In genomic region chr5:59380350-59380951, GRCh38 we compare ENCODE assay signal across 8 cellular contexts.
DNase-seq lines count a peak whose midpoint lies in the region; ATAC-seq and TF ChIP-seq lines count a peak whose summit lies in the region.

No MANE protein-coding gene starts in this region.

- dilution Hi-C loops in mammary epithelial cell (cut with HindIII; ENCODE audit: low sequenced_read_pairs), result no loop called here

- TF ChIP-seq EP300 in upper lobe of left lung (IDR thresholded peaks at IDR 0.05), result peak in 2 of 4 donors; percentile 14 to 92

- H3K4me2 ChIP-seq in OCI-LY1 (ENCODE audit: low read length) (no peak overlapping the region), mammary epithelial cell (ENCODE audit: insufficient read depth, low read depth, low read length) (peak overlapping the region; percentile 40)

- no peaks in the 10 kb centered on the region for H3K27me3 Mint-ChIP-seq in activated T-cell treated with anti-CD3 and anti-CD28 coated beads, Interleukin-2, amount 50 U/mL, for 72 hours (ENCODE audit: low read depth)

- BruUV-seq in mammary epithelial cell (replicated peaks; lab: Mats Ljungman, UMichigan), result no TSS peak

- H3K4me3 ChIP-seq in OCI-LY1 (ENCODE audit: low read depth, low read length, poor library complexity, severe bottlenecking), result no peak overlapping the region
- H3K4me3 ChIP-seq in mammary epithelial cell (replicated peaks in 1 of 3; ENCODE audit: insufficient read depth in 1 of 3, low read depth in 2 of 3, low read length in 3 of 3), result no peak overlapping the region
- no peak overlapping the region for H3K4me3 ChIP-seq in left lung
- no peak overlapping the region for H3K4me3 ChIP-seq in upper lobe of left lung

- H3K4me1 Mint-ChIP-seq in activated T-cell treated with anti-CD3 and anti-CD28 coated beads, Interleukin-2, amount 50 U/mL, for 72 hours (ENCODE audit: low read depth), result peaks cover 6% of the 10 kb centered on the region

- no peak overlapping the region for H2AFZ ChIP-seq in OCI-LY1 (ENCODE audit: low read length)
- H2AFZ ChIP-seq in mammary epithelial cell (ENCODE audit: low read depth, low read length), result no peak overlapping the region

- no peak overlapping the region for H3K27ac Mint-ChIP-seq in activated T-cell treated with anti-CD3 and anti-CD28 coated beads, Interleukin-2, amount 50 U/mL, for 72 hours

- H3K9ac ChIP-seq in OCI-LY1 (ENCODE audit: low read length), result no peak overlapping the region
- no peak overlapping the region for H3K9ac ChIP-seq in mammary epithelial cell (ENCODE audit: insufficient read depth, low read length)

- in situ Hi-C loops in mammary epithelial cell (cut with MboI; ENCODE audit: low sequenced_read_pairs in 2 of 2), result loop anchor here (10.0 to 25.0 kb wide), 4 partner anchors 282 to 493 kb away; no protein-coding TSS in a partner anchor

- no peaks in the 10 kb centered on the region for H4K20me1 ChIP-seq in OCI-LY1 (ENCODE audit: insufficient read depth, low read length)
- H4K20me1 ChIP-seq in mammary epithelial cell (ENCODE audit: insufficient read depth, low read length), result peaks cover 2% of the 10 kb centered on the region

- DNase-seq in activated T-cell treated with anti-CD3 and anti-CD28 coated beads, Interleukin-2, amount 50 U/mL, for 72 hours, result peak; percentile 39 to 40
- DNase-seq in activated T-cell treated with anti-CD3 and anti-CD28 coated beads for 4 hours (no peak), HS-27A (ENCODE audit: low read depth) (peak; percentile 29), mammary epithelial cell (peak; percentile 71), left lung (no peak), upper lobe of left lung (peak in 1 of 2 donors; percentile 56)

- H3K27me3 ChIP-seq in OCI-LY1 (ENCODE audit: insufficient read depth, low read length) (no peaks in the 10 kb centered on the region), mammary epithelial cell (ENCODE audit: insufficient read depth, low read length) (no peaks in the 10 kb centered on the region), left lung (no peaks in the 10 kb centered on the region), upper lobe of left lung (no peaks in the 10 kb centered on the region)

- no peaks in the 10 kb centered on the region for H3K9me2 ChIP-seq in OCI-LY1 (ENCODE audit: low read depth, low read length)

- no peak overlapping the region for H3K27ac ChIP-seq in OCI-LY1 (ENCODE audit: low read depth, low read length, poor library complexity, severe bottlenecking)
- H3K27ac ChIP-seq in mammary epithelial cell (ENCODE audit: insufficient read depth, low read depth, low read length), result no peak overlapping the region
- H3K27ac ChIP-seq in left lung, result no peak overlapping the region
- peak overlapping the region in 2 of 4 donors; percentile 21 to 35 for H3K27ac ChIP-seq in upper lobe of left lung

- H3K9me3 ChIP-seq in OCI-LY1 (ENCODE audit: low read length), result no peaks in the 10 kb centered on the region
- H3K9me3 ChIP-seq in mammary epithelial cell (replicated peaks; ENCODE audit: insufficient read depth, low read length), result no peaks in the 10 kb centered on the region
- no peaks in the 10 kb centered on the region for H3K9me3 ChIP-seq in left lung
- no peaks in the 10 kb centered on the region for H3K9me3 ChIP-seq in upper lobe of left lung

- H3K36me3 ChIP-seq in OCI-LY1 (ENCODE audit: insufficient read depth, low read length) (no peaks in the 10 kb centered on the region), mammary epithelial cell (ENCODE audit: insufficient read depth, low read length) (no peaks in the 10 kb centered on the region), left lung (no peaks in the 10 kb centered on the region), upper lobe of left lung (no peaks in the 10 kb centered on the region)

- no peaks in the 10 kb centered on the region for H3F3A ChIP-seq in OCI-LY1 (ENCODE audit: insufficient read depth, low read length)

- H3K9me3 Mint-ChIP-seq in activated T-cell treated with anti-CD3 and anti-CD28 coated beads, Interleukin-2, amount 50 U/mL, for 72 hours, result no peaks in the 10 kb centered on the region

- CTCF ChIA-PET in mammary epithelial cell (lab: Charles Lee; ENCODE audit: low non-redundant PET), result interaction anchor here (0.5 kb wide), 1 partner anchor 165 kb away, joined by 4 read pairs; no protein-coding TSS in a partner anchor

- TF ChIP-seq POLR2A in upper lobe of left lung (IDR thresholded peaks at IDR 0.05), result no peak

- no peaks in the 10 kb centered on the region for H3K4me1 ChIP-seq in OCI-LY1 (ENCODE audit: insufficient read depth, low read length, severe bottlenecking)
- H3K4me1 ChIP-seq in mammary epithelial cell (ENCODE audit: insufficient read depth, low read length), result peaks cover 2% of the 10 kb centered on the region
- H3K4me1 ChIP-seq in left lung, result peaks cover 0 to 4% of the 10 kb centered on the region in 2 donors
- H3K4me1 ChIP-seq in upper lobe of left lung, result peaks cover 0 to 7% (median 0%) of the 10 kb centered on the region in 4 donors

- peak overlapping the region in 1 of 2 donors; percentile 30 for H3K4me3 Mint-ChIP-seq in activated T-cell treated with anti-CD3 and anti-CD28 coated beads, Interleukin-2, amount 50 U/mL, for 72 hours

- H3K79me2 ChIP-seq in OCI-LY1 (ENCODE audit: insufficient read depth, low read length), result no peaks in the 10 kb centered on the region
- no peaks in the 10 kb centered on the region for H3K79me2 ChIP-seq in mammary epithelial cell (ENCODE audit: insufficient read depth, low read length)

- TF ChIP-seq CTCF in OCI-LY1 (IDR thresholded peaks at IDR 0.05; ENCODE audit: low read length) (peak; percentile 54), mammary epithelial cell (conservative IDR thresholded peaks at IDR 0.05 in 1 of 2, IDR thresholded peaks at IDR 0.05 in 1 of 2; ENCODE audit: extremely low read depth in 1 of 2, insufficient read depth in 1 of 2, low read depth in 1 of 2, low read length in 2 of 2) (peak; percentile 47 to 50), left lung (IDR thresholded peaks at IDR 0.05) (peak; percentile 26 to 35), upper lobe of left lung (IDR thresholded peaks at IDR 0.05) (peak in 5 of 6 experiments; percentile 34 to 61 (median 53))

- 0% methylated on average over 1 of the region's 1 CpG for WGBS in mammary epithelial cell (ENCODE audit: low coverage, missing lambda C conversion rate)
- 3 to 7% methylated on average over 1 of the region's 1 CpG for WGBS in upper lobe of left lung, 2 donors

- peak; percentile 99 for ATAC-seq in activated T-cell treated with anti-CD3 and anti-CD28 coated beads, Interleukin-2, amount 50 U/mL, for 72 hours (replicated peaks in 1 of 2)
- ATAC-seq in GM21528 (IDR thresholded peaks at IDR 0.05; ENCODE audit: low FRiP score, unreplicated experiment) (peak; percentile 94), left lung (peak; percentile 93), upper lobe of left lung (ENCODE audit: low FRiP score in 2 of 2) (peak; percentile 83 to 88)

- no peaks in the 10 kb centered on the region for H3K36me3 Mint-ChIP-seq in activated T-cell treated with anti-CD3 and anti-CD28 coated beads, Interleukin-2, amount 50 U/mL, for 72 hours (ENCODE audit: insufficient read depth in 2 of 2)

- intact Hi-C loops in mammary epithelial cell (cut with micrococcal nuclease), result loop anchor here (1.0 to 5.0 kb wide), 2 partner anchors 192 to 488 kb away; no protein-coding TSS in a partner anchor
- intact Hi-C loops in left lung (cut with DNase I), result loop anchor here in 1 of 2 donors (5.0 kb wide), 1 partner anchor 193 kb away; no protein-coding TSS in a partner anchor

Comparison
In these comparisons a context has a peak if more than half of its experiments do, and no peak if none do; other contexts are left out.
1. DNase-seq: peak in activated T-cell treated with anti-CD3 and anti-CD28 coated beads, Interleukin-2, amount 50 U/mL, for 72 hours (2 of 2), HS-27A (single experiment) and mammary epithelial cell (single experiment); none in activated T-cell treated with anti-CD3 and anti-CD28 coated beads for 4 hours (single experiment) and left lung (0 of 2).
2. Peak in every context shown above with its lines, with median percentiles within 50 percentile points of each other: ATAC-seq and CTCF ChIP-seq.